16 cellular contexts compared by ENCODE assay signal in the genomic region with DNA sequence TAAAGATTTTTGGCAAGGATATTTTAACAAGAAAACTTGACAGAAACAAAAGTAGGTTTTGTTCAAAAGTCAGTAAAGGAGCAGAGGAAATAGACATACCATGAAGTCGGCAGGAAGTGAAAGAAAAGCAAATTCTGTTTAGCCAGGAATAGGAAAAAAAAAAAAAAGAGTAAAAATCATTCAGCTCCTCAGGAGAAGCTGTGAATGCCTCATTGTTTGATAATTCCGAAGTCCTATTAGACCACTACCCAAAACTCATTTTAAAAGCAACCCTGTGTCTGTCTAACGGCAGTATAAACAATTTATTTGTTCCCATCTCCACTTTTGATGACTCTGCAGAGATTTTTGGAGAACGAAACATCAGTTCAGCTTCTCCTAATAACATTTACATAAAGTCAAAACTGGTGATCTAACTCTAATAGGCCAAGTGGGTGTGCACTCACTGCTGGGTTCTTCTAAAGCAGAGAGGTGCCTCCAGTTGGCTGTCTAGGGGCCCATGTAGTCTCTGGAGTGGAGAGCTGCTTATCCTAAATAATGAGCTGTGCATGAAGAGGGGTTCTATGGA. TPM values are rescaled to one million over a fixed set of nuclear protein-coding genes. Genes with fewer than 3 reads are reported as not detected.
DNase-seq lines count a peak whose midpoint lies in the region; ATAC-seq and TF ChIP-seq lines count a peak whose summit lies in the region.
"Had no signal": no experiment of that assay in that cellular context is flagged by ENCODE, and none has a peak within 500 bp of the region (broad histone marks: within the 10 kb centered on the region; RNA-seq: fewer than 3 reads in every experiment).

No MANE protein-coding gene starts in this region.

- no peaks in the 10 kb centered on the region for H3K9me3 ChIP-seq in SJSA1 (replicated peaks)
- no peaks in the 10 kb centered on the region for H3K9me3 ChIP-seq in fibroblast of lung (ENCODE audit: control insufficient read depth, insufficient read depth, low read depth, low read length)
- no peaks in the 10 kb centered on the region for H3K9me3 ChIP-seq in osteoblast (ENCODE audit: low read depth, low read length)
- H3K9me3 ChIP-seq in upper lobe of right lung = no peaks in the 10 kb centered on the region

- ATAC-seq in upper lobe of right lung (no peak), GM21619 (IDR thresholded peaks at IDR 0.05; ENCODE audit: unreplicated experiment) (no peak)
- ATAC-seq: activated CD8-positive, alpha-beta T cell treated with anti-CD3 and anti-CD28 coated beads for 36 hours; natural killer cell; Panc1 had no signal

- H3K9ac ChIP-seq in fibroblast of lung (ENCODE audit: insufficient read depth, low read length) = no peak overlapping the region

- TF ChIP-seq CTCF in fibroblast of lung (conservative IDR thresholded peaks at IDR 0.05 in 1 of 2, IDR thresholded peaks at IDR 0.05 in 1 of 2; ENCODE audit: low read depth in 1 of 2, low read length in 2 of 2) = no peak
- TF ChIP-seq CTCF in osteoblast (IDR thresholded peaks at IDR 0.05; ENCODE audit: extremely low read depth, low read depth, low read length) = no peak
- no peak for TF ChIP-seq CTCF in upper lobe of right lung (IDR thresholded peaks at IDR 0.05)

- intact Hi-C loops in upper lobe of right lung (cut with DNase I) = no loop called here

- H4K20me1 ChIP-seq in fibroblast of lung (ENCODE audit: control insufficient read depth, extremely low read depth, insufficient read depth, low read length) (no peaks in the 10 kb centered on the region), osteoblast (ENCODE audit: insufficient read depth, low read length) (no peaks in the 10 kb centered on the region)

- H3K27ac ChIP-seq in ACC112 (ENCODE audit: low read depth, low read length) (peak overlapping the region; percentile 36), SJSA1 (peak overlapping the region; percentile 80), fibroblast of lung (ENCODE audit: insufficient read depth, low read length) (peak overlapping the region; percentile 7), osteoblast (ENCODE audit: low read depth, low read length) (peak overlapping the region; percentile 55), upper lobe of right lung (no peak overlapping the region)

- H3K79me2 ChIP-seq in ACC112 (ENCODE audit: control insufficient read depth, insufficient read depth, low read length, unreplicated experiment) (no peaks in the 10 kb centered on the region), fibroblast of lung (ENCODE audit: control insufficient read depth, insufficient read depth, low read length) (no peaks in the 10 kb centered on the region), osteoblast (ENCODE audit: insufficient read depth, low read length) (no peaks in the 10 kb centered on the region)

- no peaks in the 10 kb centered on the region for H3K27me3 ChIP-seq in ACC112 (ENCODE audit: insufficient read depth, low read length)
- H3K27me3 ChIP-seq in SJSA1 (replicated peaks) = no peaks in the 10 kb centered on the region
- peaks cover 3% of the 10 kb centered on the region for H3K27me3 ChIP-seq in fibroblast of lung (ENCODE audit: control insufficient read depth, insufficient read depth, low read length)
- H3K27me3 ChIP-seq in osteoblast (ENCODE audit: insufficient read depth, low read length) = peaks cover 3% of the 10 kb centered on the region
- H3K27me3 ChIP-seq in upper lobe of right lung = no peaks in the 10 kb centered on the region

- H3K4me2 ChIP-seq in fibroblast of lung (ENCODE audit: extremely low read depth, insufficient read depth, low read length) = peak overlapping the region; percentile 68
- peak overlapping the region; percentile 73 for H3K4me2 ChIP-seq in osteoblast (ENCODE audit: insufficient read depth, low read length)

- DNase-seq in SJSA1 (ENCODE audit: low read depth in 1 of 2, low spot score in 2 of 2) = peak in 1 of 2 experiments; percentile 47
- peak; percentile 16 to 39 for DNase-seq in fibroblast of lung (ENCODE audit: low read depth in 2 of 2)
- no peak for DNase-seq in osteoblast (ENCODE audit: insufficient read length, low spot score, missing footprints)
- DNase-seq in activated CD4-positive, CD25-positive, alpha-beta regulatory T cell (lab: John Stamatoyannopoulos, UW) = no peak
- DNase-seq in activated CD8-positive, alpha-beta memory T cell treated with anti-CD3 and anti-CD28 coated beads, Interleukin-2, amount 50 U/mL, for 48 hours = no peak
- DNase-seq in upper lobe of right lung = no peak
- DNase-seq: activated CD8-positive, alpha-beta T cell treated with anti-CD3 and anti-CD28 coated beads for 36 hours; amygdala; GOT3; natural killer cell; NCI-H774; stimulated activated CD4-positive, alpha-beta T cell treated with anti-CD3 and anti-CD28 coated beads, Interleukin-4, amount 100 ng/mL, for 24 hours had no signal

- H3K4me1 ChIP-seq in ACC112 (ENCODE audit: control insufficient read depth, insufficient read depth, low read length, unreplicated experiment) (peaks cover 12% of the 10 kb centered on the region), SJSA1 (replicated peaks) (peaks cover 31% of the 10 kb centered on the region), fibroblast of lung (ENCODE audit: control insufficient read depth, extremely low read depth, insufficient read depth, low read length) (peaks cover 11% of the 10 kb centered on the region), osteoblast (ENCODE audit: insufficient read depth, low read length) (peaks cover 16% of the 10 kb centered on the region), upper lobe of right lung (peaks cover 8% of the 10 kb centered on the region)

- no peaks in the 10 kb centered on the region for H3K36me3 ChIP-seq in ACC112 (ENCODE audit: insufficient read depth, low read length)
- H3K36me3 ChIP-seq in SJSA1 = no peaks in the 10 kb centered on the region
- H3K36me3 ChIP-seq in fibroblast of lung (ENCODE audit: control insufficient read depth, insufficient read depth, low read length) = no peaks in the 10 kb centered on the region
- H3K36me3 ChIP-seq in osteoblast (ENCODE audit: insufficient read depth, low read length) = no peaks in the 10 kb centered on the region
- H3K36me3 ChIP-seq in upper lobe of right lung = no peaks in the 10 kb centered on the region

- H2AFZ ChIP-seq in ACC112 (ENCODE audit: low read length, unreplicated experiment) (peak overlapping the region; percentile 88), fibroblast of lung (ENCODE audit: low read length) (peak overlapping the region; percentile 59), osteoblast (ENCODE audit: low read length) (peak overlapping the region; percentile 78)

- H3K4me3 ChIP-seq in ACC112 (ENCODE audit: low read depth, low read length) = peak overlapping the region; percentile 61
- H3K4me3 ChIP-seq in SJSA1 = peak overlapping the region; percentile 6; the same call in 1 of the 2 replicates
- peak overlapping the region in 3 of 4 experiments; percentile 24 to 36 (median 27) for H3K4me3 ChIP-seq in fibroblast of lung (replicated peaks in 1 of 4; ENCODE audit: control extremely low read depth in 1 of 4, insufficient read depth in 1 of 4, low read depth in 3 of 4, low read length in 4 of 4)
- H3K4me3 ChIP-seq in osteoblast (ENCODE audit: insufficient read depth, low read length) = peak overlapping the region; percentile 54
- H3K4me3 ChIP-seq in upper lobe of right lung = no peak overlapping the region

RNA-seq across cellular contexts. Expression of gene TEKT3, which starts 34.9 kb away (rescaled TPM):
- total RNA-seq in SJSA1 (2014; rRNA removed; shearing (Covaris generic)) = 1.0 TPM in 1 of 2 replicates, not detected in the other
- total RNA-seq in fibroblast of lung = 0.33 and 0.77 TPM in 2 replicates
- 0.19 and 0.52 TPM in 2 replicates for polyA plus RNA-seq in fibroblast of lung
- polyA plus RNA-seq in fibroblast of lung (2012) = 0.59 TPM in 1 of 2 replicates, not detected in the other
- not detected in 2 replicates for polyA minus RNA-seq in fibroblast of lung (ENCODE audit: low replicate concordance)
- 0.36 TPM in 1 of 2 replicates, not detected in the other for total RNA-seq in osteoblast
- total RNA-seq in upper lobe of right lung = not detected
- total RNA-seq: activated CD8-positive, alpha-beta T cell treated with anti-CD3 and anti-CD28 coated beads for 36 hours; M059J had no signal

RNA-seq across cellular contexts. Expression of gene PMP22, which starts 41.4 kb away (rescaled TPM):
- 80.3 and 103 TPM in 2 replicates for total RNA-seq in SJSA1 (2014; rRNA removed; shearing (Covaris generic))
- total RNA-seq in fibroblast of lung = 74.0 and 99.1 TPM in 2 replicates
- polyA plus RNA-seq in fibroblast of lung = 191 and 269 TPM in 2 replicates
- 97.4 and 142 TPM in 2 replicates for polyA plus RNA-seq in fibroblast of lung (2012)
- polyA minus RNA-seq in fibroblast of lung (ENCODE audit: low replicate concordance) = 469 and 573 TPM in 2 replicates
- 151 and 163 TPM in 2 replicates for total RNA-seq in osteoblast
- total RNA-seq in upper lobe of right lung = 157 TPM

Comparison
In these comparisons a context has a peak if more than half of its experiments do, and no peak if none do; other contexts are left out.
1. DNase-seq: peak in fibroblast of lung (2 of 2); none in osteoblast (single experiment), activated CD4-positive, CD25-positive, alpha-beta regulatory T cell (0 of 4), activated CD8-positive, alpha-beta memory T cell treated with anti-CD3 and anti-CD28 coated beads, Interleukin-2, amount 50 U/mL, for 48 hours (single experiment) and upper lobe of right lung (single experiment).
2. Peak in every context shown above with its lines, with median percentiles within 50 percentile points of each other: H2AFZ ChIP-seq.